Comparison of ENCODE assay signal across 29 cellular contexts in the genomic region with DNA sequence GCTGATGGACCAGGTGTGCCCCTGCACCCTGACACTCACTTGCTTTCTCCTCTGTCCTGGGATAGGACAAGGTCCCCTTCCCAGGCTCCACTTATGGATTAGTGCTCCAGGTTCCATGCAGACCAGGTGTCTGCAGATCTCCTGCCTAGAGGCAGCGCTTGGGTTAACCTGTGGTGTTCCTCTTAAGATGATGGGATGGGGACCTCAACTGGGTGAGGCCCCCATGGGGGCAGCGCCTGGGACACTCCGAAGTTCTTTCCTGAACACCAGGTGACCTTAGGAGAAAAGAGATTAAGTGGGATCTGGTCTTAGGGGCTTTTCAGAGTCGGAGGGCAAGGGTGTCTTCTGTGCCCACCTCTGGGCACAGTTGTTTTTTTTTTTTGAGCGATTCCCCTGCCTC. TPM values are rescaled to one million over a fixed set of nuclear protein-coding genes. Genes with fewer than 3 reads are reported as not detected.
DNase-seq lines count a peak whose midpoint lies in the region; ATAC-seq, FAIRE-seq and TF ChIP-seq lines count a peak whose summit lies in the region.
"Had no signal": no experiment of that assay in that cellular context is flagged by ENCODE, and none has a peak within 500 bp of the region (broad histone marks: within the 10 kb centered on the region; RNA-seq: fewer than 3 reads in every experiment).

No MANE protein-coding gene starts in this region.

- CTCF ChIA-PET in HepG2 (lab: Yijun Ruan, JAX; ENCODE audit: low intra/inter-chr PET ratio, low total read pairs) = no interaction called here

- no peak overlapping the region for H2BK120ac ChIP-seq in neuronal stem cell (ENCODE audit: low read depth, low read length)

- peak overlapping the region; percentile 40 for H3K23ac ChIP-seq in neuronal stem cell (ENCODE audit: low read depth, low read length, poor library complexity)

- H3K4ac ChIP-seq in neuronal stem cell (ENCODE audit: low read length) = no peak overlapping the region

- H3K14ac ChIP-seq in neuronal stem cell (ENCODE audit: low read length) = no peak overlapping the region

- TF ChIP-seq CTCF in right lobe of liver (IDR thresholded peaks at IDR 0.05) (no peak), HepG2 (CRISPR knock-in tag; IDR thresholded peaks at IDR 0.05) (no peak)

- H3K36me3 ChIP-seq in right lobe of liver (no peaks in the 10 kb centered on the region), HepG2 (replicated peaks in 1 of 2; ENCODE audit: control insufficient read depth in 1 of 2, insufficient read depth in 2 of 2, low read length in 2 of 2) (no peaks in the 10 kb centered on the region), neuronal stem cell (replicated peaks in 1 of 2; ENCODE audit: control insufficient read depth in 2 of 2, insufficient read depth in 2 of 2, low read length in 2 of 2) (no peaks in the 10 kb centered on the region)
- H3K36me3 ChIP-seq: BE2C had no signal

- no peak overlapping the region for H4K91ac ChIP-seq in neuronal stem cell (ENCODE audit: low read depth, low read length, poor library complexity)

- intact Hi-C loops in right lobe of liver (cut with DNase I) = loop anchor here in 1 of 2 donors (5.0 kb wide), 1 partner anchor 104 kb away; no protein-coding TSS in a partner anchor
- intact Hi-C loops in HepG2 (cut with micrococcal nuclease; ENCODE audit: unreplicated experiment) = no loop called here
- intact Hi-C loops in left ventricle myocardium superior (cut with micrococcal nuclease) = no loop called here

- no peak for TF ChIP-seq POLR2A in right lobe of liver (IDR thresholded peaks at IDR 0.05)
- TF ChIP-seq POLR2A in HepG2 (IDR thresholded peaks at IDR 0.05; ENCODE audit: insufficient read depth in 1 of 2, low read depth in 2 of 2, low read length in 2 of 2) = no peak

- no peak overlapping the region for H4K8ac ChIP-seq in neuronal stem cell (ENCODE audit: low read depth, low read length)

- BruUV-seq in HepG2 (replicated peaks; lab: Mats Ljungman, UMichigan) = no TSS peak

- no peak overlapping the region for H2BK12ac ChIP-seq in neuronal stem cell (ENCODE audit: low read length)

- H4K20me1 ChIP-seq in HepG2 (ENCODE audit: insufficient read depth, low read length) = no peaks in the 10 kb centered on the region

- 76% methylated on average over 4 of the region's 5 CpGs for WGBS in right lobe of liver (ENCODE audit: insufficient coverage, low coverage, low lambda C conversion rate, missing lambda C conversion rate)
- WGBS in HepG2 (ENCODE audit: low lambda C conversion rate) = 6% methylated on average over 3 of the region's 5 CpGs
- WGBS in neuronal stem cell (ENCODE audit: extremely low coverage in 2 of 2, insufficient read length in 2 of 2, insufficient replicate concordance in 1 of 2), 2 donors = no CpG with 5 or more reads among the region's 5 CpGs

- H3K9ac ChIP-seq in HepG2 (ENCODE audit: insufficient read depth, low read depth, low read length) (no peak overlapping the region), neuronal stem cell (ENCODE audit: low read depth, low read length, poor library complexity) (no peak overlapping the region)

- H3K27ac ChIP-seq in right lobe of liver = no peak overlapping the region
- H3K27ac ChIP-seq in HepG2 (ENCODE audit: extremely low read length, insufficient read depth, low read length) = no peak overlapping the region
- no peak overlapping the region for H3K27ac ChIP-seq in neuronal stem cell (replicated peaks; ENCODE audit: low read length)
- H3K27ac ChIP-seq: 22Rv1 had no signal

- H2BK5ac ChIP-seq in neuronal stem cell (ENCODE audit: low read length) = no peak overlapping the region

- no peak overlapping the region for H3K4me3 ChIP-seq in right lobe of liver
- H3K4me3 ChIP-seq in HepG2 (replicated peaks in 1 of 3; ENCODE audit: insufficient read depth in 1 of 3, low read depth in 2 of 3, low read length in 3 of 3) = no peak overlapping the region
- H3K4me3 ChIP-seq in neuronal stem cell (ENCODE audit: low read length in 2 of 2) = no peak overlapping the region

- POLR2A ChIA-PET in HepG2 (lab: Yijun Ruan, JAX) = interaction anchor here (0.7 kb wide), 1 partner anchor 129 kb away, joined by 3 read pairs; no protein-coding TSS in a partner anchor

- H2AFZ ChIP-seq in HepG2 (ENCODE audit: low read length) (no peak overlapping the region), neuronal stem cell (ENCODE audit: low read length) (no peak overlapping the region)

- DNase-seq in right lobe of liver (peak in 2 of 3 donors; percentile 6 to 42), HepG2 (ENCODE audit: low spot score) (no peak), left ventricle myocardium superior (no peak), neuronal stem cell (ENCODE audit: low spot score) (no peak), NCI-H2107 (lab: John Stamatoyannopoulos, UW) (no peak), SW 1271 (lab: John Stamatoyannopoulos, UW) (no peak)
- DNase-seq: BE2C; CD8-positive, alpha-beta memory T cell; DMS 273 treated with DMSO at 0.1 percent for 48 hours; DMS79 treated with DMSO at 0.1 percent for 48 hours; GF-D8; KBM-7; MV-4-11; NCI-H1105; NCI-H146; NCI-H1930; NCI-H2227 treated with DMSO at 0.1 percent for 48 hours; NCI-H526 treated with DMSO at 0.1 percent for 48 hours; RPMI8226; SHP77 treated with DMSO at 0.1 percent for 48 hours had no signal

- H2AK5ac ChIP-seq in neuronal stem cell (ENCODE audit: low read depth, low read length) = no peak overlapping the region

- no peaks in the 10 kb centered on the region for H3K79me2 ChIP-seq in HepG2 (ENCODE audit: insufficient read depth, low read length)

- no peaks in the 10 kb centered on the region for H3K27me3 ChIP-seq in right lobe of liver
- H3K27me3 ChIP-seq in HepG2 (ENCODE audit: control insufficient read depth in 1 of 2, insufficient read depth in 2 of 2, low read length in 2 of 2) = peaks cover 2 to 26% of the 10 kb centered on the region in 2 experiments
- H3K27me3 ChIP-seq in neuronal stem cell (ENCODE audit: control insufficient read depth in 3 of 3, insufficient read depth in 3 of 3, low read depth in 1 of 3, low read length in 3 of 3) = peaks cover 0 to 11% (median 0%) of the 10 kb centered on the region in 3 experiments
- H3K27me3 ChIP-seq: BE2C had no signal

- H3K9me3 ChIP-seq in right lobe of liver = no peaks in the 10 kb centered on the region
- H3K9me3 ChIP-seq in HepG2 (ENCODE audit: low read length) = no peaks in the 10 kb centered on the region
- no peaks in the 10 kb centered on the region for H3K9me3 ChIP-seq in neuronal stem cell (replicated peaks in 1 of 2; ENCODE audit: control insufficient read depth in 2 of 2, insufficient read depth in 1 of 2, low read depth in 1 of 2, low read length in 2 of 2)
- H3K9me3 ChIP-seq: BE2C had no signal

- TF ChIP-seq EP300 in HepG2 (IDR thresholded peaks at IDR 0.05; ENCODE audit: low read depth in 2 of 2, low read length in 2 of 2) = no peak
- TF ChIP-seq EP300 in HepG2 (CRISPR knock-in tag; IDR thresholded peaks at IDR 0.05; ENCODE audit: borderline replicate concordance) = no peak

- no peak for TF ChIP-seq RAD21 in HepG2 (CRISPR knock-in tag; IDR thresholded peaks at IDR 0.05)

- no peak overlapping the region for H3K4me2 ChIP-seq in HepG2 (ENCODE audit: low read depth, low read length)
- H3K4me2 ChIP-seq in neuronal stem cell (ENCODE audit: insufficient read depth, low read length, poor library complexity, severe bottlenecking) = no peak overlapping the region

- no peak overlapping the region for H3K18ac ChIP-seq in neuronal stem cell (ENCODE audit: low read length)

- no peak overlapping the region for H2BK15ac ChIP-seq in neuronal stem cell (ENCODE audit: low read length)

- FAIRE-seq in HepG2 (lab: Jason Lieb, UNC) = no peak
- FAIRE-seq: GM12892, GM19239, H54, HTR-8/SVneo had no signal

- H3K79me1 ChIP-seq in neuronal stem cell (ENCODE audit: low read depth, low read length) = peaks cover 1% of the 10 kb centered on the region

- ATAC-seq in right lobe of liver (no peak), HepG2 (no peak), left ventricle myocardium superior (peak; percentile 0), GM18517 (IDR thresholded peaks at IDR 0.05; ENCODE audit: unreplicated experiment) (no peak), HG03039 (IDR thresholded peaks at IDR 0.05; ENCODE audit: unreplicated experiment) (no peak)

- H3K4me1 ChIP-seq in right lobe of liver (no peaks in the 10 kb centered on the region), HepG2 (ENCODE audit: insufficient read depth, low read length) (no peaks in the 10 kb centered on the region), neuronal stem cell (ENCODE audit: control insufficient read depth in 2 of 2, insufficient read depth in 1 of 2, low read depth in 1 of 2, low read length in 2 of 2) (peaks cover 0 to 9% of the 10 kb centered on the region in 2 donors)
- H3K4me1 ChIP-seq: BE2C had no signal

- in situ Hi-C loops in HepG2 (cut with HindIII; ENCODE audit: extremely low pct_ligation_motif_present, low pct_unique_long_range_greater_than_20kb) = no loop called here

RNA-seq across cellular contexts. Expression of gene TNNT2, which starts 21.2 kb away (rescaled TPM):
- 1 to 10 TPM in 1 of 6 experiments, under 1 TPM in 2, not detected in 3; 0.18 to 1.1 (median 0.24) TPM for total RNA-seq in right lobe of liver
- total RNA-seq in HepG2 (2016; rRNA removed; fragmentation: Illumina TruSeq; extraction: Trizol) = 0.20 TPM in 1 of 2 replicates, not detected in the other
- total RNA-seq in HepG2 (2016; cell fraction: cytosol; rRNA removed; fragmentation: Illumina TruSeq; extraction: Trizol; ENCODE audit: low read depth) = not detected in 2 replicates
- total RNA-seq in HepG2 (2016; cell fraction: insoluble cytoplasmic fraction; rRNA removed; fragmentation: Illumina TruSeq; extraction: Trizol) = 0.17 TPM in 1 of 2 replicates, not detected in the other
- total RNA-seq in HepG2 (2016; cell fraction: membrane; rRNA removed; fragmentation: Illumina TruSeq; extraction: Trizol) = not detected in 2 replicates
- 0.71 and 0.88 TPM in 2 replicates for total RNA-seq in HepG2 (2016; cell fraction: nucleus; rRNA removed; fragmentation: Illumina TruSeq; extraction: Trizol)
- 0.63 and 1.3 TPM in 2 replicates for polyA plus RNA-seq in HepG2 (2011; rRNA removed)
- 0.03 and 0.09 TPM in 2 replicates for polyA plus RNA-seq in HepG2 (2011; cell fraction: cytosol; rRNA removed)
- 5.4 and 9.7 TPM in 2 replicates for polyA plus RNA-seq in HepG2 (2011; cell fraction: nucleus; rRNA removed)
- polyA plus RNA-seq in HepG2 (2012) = 3.1 and 5.5 TPM in 2 replicates
- polyA plus RNA-seq in HepG2 (2016; cell fraction: cytosol; fragmentation: Illumina TruSeq; extraction: Trizol; ENCODE audit: low read depth) = not detected in 2 replicates
- polyA plus RNA-seq in HepG2 (2016; cell fraction: insoluble cytoplasmic fraction; fragmentation: Illumina TruSeq; extraction: Trizol; ENCODE audit: low read depth) = not detected in 2 replicates
- polyA plus RNA-seq in HepG2 (2016; cell fraction: membrane; fragmentation: Illumina TruSeq; extraction: Trizol; ENCODE audit: low read depth) = not detected in 2 replicates
- 1.6 TPM in 1 of 2 replicates, not detected in the other for polyA plus RNA-seq in HepG2 (2016; cell fraction: nucleus; fragmentation: Illumina TruSeq; extraction: Trizol; ENCODE audit: insufficient read depth, low read depth)
- polyA minus RNA-seq in HepG2 (2011; rRNA and poly(A)+ RNA removed; ENCODE audit: low replicate concordance) = 0.28 and 1.7 TPM in 2 replicates
- not detected in 2 replicates for polyA minus RNA-seq in HepG2 (2011; cell fraction: cytosol; rRNA and poly(A)+ RNA removed)
- 7.9 and 9.4 TPM in 2 replicates for polyA minus RNA-seq in HepG2 (2011; cell fraction: nucleus; rRNA and poly(A)+ RNA removed)
- total RNA-seq in left ventricle myocardium superior = 10,350 TPM
- polyA plus RNA-seq in neuronal stem cell (2013, experiment 1 of 2) = 8.6 TPM
- polyA plus RNA-seq in neuronal stem cell (2013, experiment 2 of 2) = 10.2 TPM
- total RNA-seq: CD8-positive, alpha-beta memory T cell; NCI-H460 had no signal
- polyA plus RNA-seq: CD14-positive monocyte; CD8-positive, alpha-beta memory T cell had no signal

RNA-seq across cellular contexts. Expression of gene LAD1, which starts 42.9 kb away (rescaled TPM):
- total RNA-seq in right lobe of liver (10 to 100 TPM; 12.2 to 26.7 (median 19.4) TPM), HepG2 (2016; rRNA removed; fragmentation: Illumina TruSeq; extraction: Trizol) (41.2 and 65.6 TPM in 2 replicates), left ventricle myocardium superior (2.2 TPM)
- 11.0 and 15.5 TPM in 2 replicates for total RNA-seq in HepG2 (2016; cell fraction: cytosol; rRNA removed; fragmentation: Illumina TruSeq; extraction: Trizol; ENCODE audit: low read depth)
- total RNA-seq in HepG2 (2016; cell fraction: insoluble cytoplasmic fraction; rRNA removed; fragmentation: Illumina TruSeq; extraction: Trizol) = 41.4 and 67.3 TPM in 2 replicates
- 26.5 and 29.9 TPM in 2 replicates for total RNA-seq in HepG2 (2016; cell fraction: membrane; rRNA removed; fragmentation: Illumina TruSeq; extraction: Trizol)
- total RNA-seq in HepG2 (2016; cell fraction: nucleus; rRNA removed; fragmentation: Illumina TruSeq; extraction: Trizol) = 43.9 and 47.8 TPM in 2 replicates
- polyA plus RNA-seq in HepG2 (2011; rRNA removed) = 10.8 and 16.3 TPM in 2 replicates
- 9.4 and 9.8 TPM in 2 replicates for polyA plus RNA-seq in HepG2 (2011; cell fraction: cytosol; rRNA removed)
- 11.5 and 21.4 TPM in 2 replicates for polyA plus RNA-seq in HepG2 (2011; cell fraction: nucleus; rRNA removed)
- polyA plus RNA-seq in HepG2 (2012) = 18.4 and 19.1 TPM in 2 replicates
- 11.7 and 13.7 TPM in 2 replicates for polyA plus RNA-seq in HepG2 (2016; cell fraction: cytosol; fragmentation: Illumina TruSeq; extraction: Trizol; ENCODE audit: low read depth)
- polyA plus RNA-seq in HepG2 (2016; cell fraction: insoluble cytoplasmic fraction; fragmentation: Illumina TruSeq; extraction: Trizol; ENCODE audit: low read depth) = 55.2 and 58.0 TPM in 2 replicates
- polyA plus RNA-seq in HepG2 (2016; cell fraction: membrane; fragmentation: Illumina TruSeq; extraction: Trizol; ENCODE audit: low read depth) = 25.4 and 27.9 TPM in 2 replicates
- polyA plus RNA-seq in HepG2 (2016; cell fraction: nucleus; fragmentation: Illumina TruSeq; extraction: Trizol; ENCODE audit: insufficient read depth, low read depth) = 64.1 and 70.5 TPM in 2 replicates
- 0.16 and 19.5 TPM in 2 replicates for polyA minus RNA-seq in HepG2 (2011; rRNA and poly(A)+ RNA removed; ENCODE audit: low replicate concordance)
- polyA minus RNA-seq in HepG2 (2011; cell fraction: cytosol; rRNA and poly(A)+ RNA removed) = 6.4 and 8.8 TPM in 2 replicates
- polyA minus RNA-seq in HepG2 (2011; cell fraction: nucleus; rRNA and poly(A)+ RNA removed) = 22.8 and 27.4 TPM in 2 replicates
- 0.86 TPM for polyA plus RNA-seq in neuronal stem cell (2013, experiment 1 of 2)
- 0.86 TPM for polyA plus RNA-seq in neuronal stem cell (2013, experiment 2 of 2)
- total RNA-seq: CD8-positive, alpha-beta memory T cell; NCI-H460 had no signal
- polyA plus RNA-seq: CD14-positive monocyte; CD8-positive, alpha-beta memory T cell had no signal

Comparison
In these comparisons a context has a peak if more than half of its experiments do, and no peak if none do; other contexts are left out.
1. DNase-seq: peak in right lobe of liver (2 of 3); none in HepG2 (single experiment), left ventricle myocardium superior (single experiment), neuronal stem cell (single experiment), NCI-H2107 (single experiment) and SW 1271 (0 of 2).
2. RNA of gene TNNT2, which starts 21.2 kb away (total RNA-seq): 10,350 TPM in left ventricle myocardium superior (single experiment); 0.18 to 1.1 TPM in right lobe of liver and 0.17 to 0.88 TPM in HepG2; every median in the first group is over 1,000 times any median in the second.